Comparison of ENCODE assay signal across 1 cellular context in the genomic region with DNA sequence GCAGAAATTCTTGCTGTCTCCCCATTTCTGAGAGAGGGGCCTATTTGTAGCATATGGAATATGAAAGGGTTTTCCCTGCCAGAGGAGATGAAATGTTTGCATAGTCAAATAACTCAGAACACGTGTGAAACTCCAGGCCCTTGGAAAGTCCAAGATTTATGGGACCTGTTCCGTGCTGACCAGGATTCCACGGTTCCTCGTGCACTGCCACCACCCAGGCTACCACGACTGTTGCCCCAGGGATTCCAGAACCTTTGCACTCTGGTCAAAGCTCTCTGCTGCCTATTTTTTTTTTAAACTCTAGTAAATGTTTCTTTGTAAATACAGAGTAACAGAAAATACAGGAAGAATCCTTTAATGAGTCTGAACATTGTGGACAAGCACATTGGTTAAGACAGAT.
TF ChIP-seq lines count a peak whose summit lies in the region.

No MANE protein-coding gene starts in this region.

TF ChIP-seq in IMR-90, 13 proteins besides CTCF, POLR2A, EP300 and RAD21:
- TF ChIP-seq RFX5 (IDR thresholded peaks at IDR 0.05; ENCODE audit: low read depth, low read length), result no peak
- no peak for TF ChIP-seq CEBPB (IDR thresholded peaks at IDR 0.05; ENCODE audit: low read depth, low read length)
- TF ChIP-seq CHD1 (IDR thresholded peaks at IDR 0.05; ENCODE audit: low read depth, low read length), result no peak
- TF ChIP-seq RCOR1 (IDR thresholded peaks at IDR 0.05; ENCODE audit: insufficient replicate concordance, low read length), result no peak
- no peak for TF ChIP-seq MAFK (IDR thresholded peaks at IDR 0.05; ENCODE audit: low read depth, low read length)
- no peak for TF ChIP-seq MXI1 (IDR thresholded peaks at IDR 0.05; ENCODE audit: borderline replicate concordance, low read depth, low read length)
- TF ChIP-seq NFE2L2 (IDR thresholded peaks at IDR 0.05; ENCODE audit: low read depth, low read length), result no peak
- no peak for TF ChIP-seq SMC3 (IDR thresholded peaks at IDR 0.05; ENCODE audit: low read depth, low read length)
- TF ChIP-seq BHLHE40 (IDR thresholded peaks at IDR 0.05; ENCODE audit: low read depth, low read length), result no peak
- no peak for TF ChIP-seq MAZ (IDR thresholded peaks at IDR 0.05; ENCODE audit: borderline replicate concordance, low read depth, low read length)
- no peak for TF ChIP-seq ELK1 (IDR thresholded peaks at IDR 0.05; ENCODE audit: borderline replicate concordance, low read depth, low read length)
- TF ChIP-seq, protein P1, sequence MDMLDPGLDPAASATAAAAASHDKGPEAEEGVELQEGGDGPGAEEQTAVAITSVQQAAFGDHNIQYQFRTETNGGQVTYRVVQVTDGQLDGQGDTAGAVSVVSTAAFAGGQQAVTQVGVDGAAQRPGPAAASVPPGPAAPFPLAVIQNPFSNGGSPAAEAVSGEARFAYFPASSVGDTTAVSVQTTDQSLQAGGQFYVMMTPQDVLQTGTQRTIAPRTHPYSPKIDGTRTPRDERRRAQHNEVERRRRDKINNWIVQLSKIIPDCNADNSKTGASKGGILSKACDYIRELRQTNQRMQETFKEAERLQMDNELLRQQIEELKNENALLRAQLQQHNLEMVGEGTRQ (IDR thresholded peaks at IDR 0.05; ENCODE audit: low read depth, low read length), result no peak
- no peak for TF ChIP-seq FOS (IDR thresholded peaks at IDR 0.05; ENCODE audit: low read depth, low read length)
